ENCODE assay signal across 11 cellular contexts in the genomic region with DNA sequence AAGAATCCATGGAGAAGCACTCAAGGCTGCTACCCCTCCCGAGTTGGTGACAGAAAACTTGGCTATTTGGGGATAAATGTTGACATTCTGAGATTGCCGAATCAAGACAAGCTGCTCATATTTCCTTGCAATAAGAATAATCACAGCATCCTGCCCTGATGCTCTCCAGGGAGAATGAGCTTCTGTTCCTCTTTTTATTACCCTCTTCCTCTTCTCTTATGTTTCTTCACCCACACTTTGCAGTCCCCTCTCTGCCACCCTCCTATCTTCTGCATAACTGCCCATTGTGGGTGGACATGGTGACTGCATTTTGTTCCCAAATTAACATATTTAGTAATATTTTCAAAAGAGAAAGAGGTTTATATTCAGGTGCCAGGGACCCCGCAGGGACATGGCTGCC. TPM values are rescaled to one million over a fixed set of nuclear protein-coding genes. Genes with fewer than 3 reads are reported as not detected.
DNase-seq lines count a peak whose midpoint lies in the region; ATAC-seq and TF ChIP-seq lines count a peak whose summit lies in the region.
"Had no signal": no experiment of that assay in that cellular context is flagged by ENCODE, and none has a peak within 500 bp of the region (broad histone marks: within the 10 kb centered on the region; RNA-seq: fewer than 3 reads in every experiment).

No MANE protein-coding gene starts in this region.

- TF ChIP-seq CTCF in osteoblast (IDR thresholded peaks at IDR 0.05; ENCODE audit: extremely low read depth, low read depth, low read length) (no peak), brain microvascular endothelial cell (IDR thresholded peaks at IDR 0.05; ENCODE audit: low read depth, low read length, missing control alignments) (no peak)

- H3K36me3 ChIP-seq in osteoblast (ENCODE audit: insufficient read depth, low read length): no peaks in the 10 kb centered on the region
- H3K36me3 ChIP-seq in brain microvascular endothelial cell (replicated peaks): no peaks in the 10 kb centered on the region

- ATAC-seq in HG02759 (IDR thresholded peaks at IDR 0.05; ENCODE audit: unreplicated experiment): peak; percentile 59
- peak; percentile 96 for ATAC-seq in stimulated activated memory B cell treated with anti-CD40 and anti-IgM and Interleukin-4, amounts not matched to agents 10 μg/mL and 1 μg/mL and 100 μg/mL, for 72 hours

- no peaks in the 10 kb centered on the region for H3K9me3 Mint-ChIP-seq in stimulated activated memory B cell treated with anti-CD40 and anti-IgM and Interleukin-4, amounts not matched to agents 10 μg/mL and 1 μg/mL and 100 μg/mL, for 72 hours
- H3K9me3 Mint-ChIP-seq in activated CD4-positive, alpha-beta memory T cell treated with anti-CD3 and anti-CD28 coated beads, Interleukin-2, amount 10 ng/mL, durations not matched to agents 7 days and 5 days: no peaks in the 10 kb centered on the region
- H3K9me3 Mint-ChIP-seq: activated naive CD4-positive, alpha-beta T cell treated with anti-CD3 and anti-CD28 coated beads for 36 hours had no signal

- in situ Hi-C loops in KBM-7 (cut with MboI; ENCODE audit: low pct_unique_long_range_greater_than_20kb, low sequenced_read_pairs): no loop called here
- in situ Hi-C loops in brain microvascular endothelial cell (cut with HindIII; ENCODE audit: low pct_ligation_motif_present, low sequenced_read_pairs): no loop called here

- peak overlapping the region; percentile 94 for H3K27ac Mint-ChIP-seq in stimulated activated memory B cell treated with anti-CD40 and anti-IgM and Interleukin-4, amounts not matched to agents 10 μg/mL and 1 μg/mL and 100 μg/mL, for 72 hours
- H3K27ac Mint-ChIP-seq in activated CD4-positive, alpha-beta memory T cell treated with anti-CD3 and anti-CD28 coated beads, Interleukin-2, amount 10 ng/mL, durations not matched to agents 7 days and 5 days: no peak overlapping the region
- H3K27ac Mint-ChIP-seq: activated naive CD4-positive, alpha-beta T cell treated with anti-CD3 and anti-CD28 coated beads for 36 hours had no signal

- no peaks in the 10 kb centered on the region for H3K27me3 Mint-ChIP-seq in stimulated activated memory B cell treated with anti-CD40 and anti-IgM and Interleukin-4, amounts not matched to agents 10 μg/mL and 1 μg/mL and 100 μg/mL, for 72 hours
- H3K27me3 Mint-ChIP-seq in activated CD4-positive, alpha-beta memory T cell treated with anti-CD3 and anti-CD28 coated beads, Interleukin-2, amount 10 ng/mL, durations not matched to agents 7 days and 5 days: peaks cover 29% of the 10 kb centered on the region

- peaks cover 59% of the 10 kb centered on the region for H3K4me1 Mint-ChIP-seq in stimulated activated memory B cell treated with anti-CD40 and anti-IgM and Interleukin-4, amounts not matched to agents 10 μg/mL and 1 μg/mL and 100 μg/mL, for 72 hours
- H3K4me1 Mint-ChIP-seq in activated CD4-positive, alpha-beta memory T cell treated with anti-CD3 and anti-CD28 coated beads, Interleukin-2, amount 10 ng/mL, durations not matched to agents 7 days and 5 days: no peaks in the 10 kb centered on the region

- H3K27ac ChIP-seq in osteoblast (ENCODE audit: low read depth, low read length): no peak overlapping the region
- H3K27ac ChIP-seq in brain microvascular endothelial cell: no peak overlapping the region
- H3K27ac ChIP-seq: 22Rv1 had no signal

- no peak overlapping the region for H3K4me2 ChIP-seq in osteoblast (ENCODE audit: insufficient read depth, low read length)

- peaks cover 3% of the 10 kb centered on the region for H3K27me3 ChIP-seq in osteoblast (ENCODE audit: insufficient read depth, low read length)
- no peaks in the 10 kb centered on the region for H3K27me3 ChIP-seq in brain microvascular endothelial cell (replicated peaks)

- H3K9me3 ChIP-seq in osteoblast (ENCODE audit: low read depth, low read length): no peaks in the 10 kb centered on the region

- POLR2A ChIA-PET in activated CD4-positive, alpha-beta memory T cell treated with anti-CD3 and anti-CD28 coated beads, Interleukin-2, amount 10 ng/mL, durations not matched to agents 7 days and 5 days (lab: Charles Lee): no interaction called here

- DNase-seq in NCI-H2171 treated with DMSO at 0.1 percent for 48 hours (lab: John Stamatoyannopoulos, UW): peak; percentile 74
- no peak for DNase-seq in NCI-H2171 (lab: John Stamatoyannopoulos, UW)
- peak; percentile 55 for DNase-seq in KBM-7
- no peak for DNase-seq in activated CD4-positive, alpha-beta memory T cell treated with anti-CD3 and anti-CD28 coated beads, Interleukin-2, amount 10 ng/mL, durations not matched to agents 7 days and 5 days
- DNase-seq in osteoblast (ENCODE audit: insufficient read length, low spot score, missing footprints): no peak
- no peak for DNase-seq in brain microvascular endothelial cell
- DNase-seq: activated naive CD4-positive, alpha-beta T cell treated with anti-CD3 and anti-CD28 coated beads for 36 hours; NCI-H82 had no signal

- no peak overlapping the region for H3K4me3 ChIP-seq in osteoblast (ENCODE audit: insufficient read depth, low read length)
- H3K4me3 ChIP-seq in brain microvascular endothelial cell (ENCODE audit: low read depth, low read length): no peak overlapping the region

- H2AFZ ChIP-seq in osteoblast (ENCODE audit: low read length): no peak overlapping the region

- no peaks in the 10 kb centered on the region for H3K36me3 Mint-ChIP-seq in stimulated activated memory B cell treated with anti-CD40 and anti-IgM and Interleukin-4, amounts not matched to agents 10 μg/mL and 1 μg/mL and 100 μg/mL, for 72 hours
- no peaks in the 10 kb centered on the region for H3K36me3 Mint-ChIP-seq in activated CD4-positive, alpha-beta memory T cell treated with anti-CD3 and anti-CD28 coated beads, Interleukin-2, amount 10 ng/mL, durations not matched to agents 7 days and 5 days (ENCODE audit: low read depth)

- CTCF ChIA-PET in activated CD4-positive, alpha-beta memory T cell treated with anti-CD3 and anti-CD28 coated beads, Interleukin-2, amount 10 ng/mL, durations not matched to agents 7 days and 5 days (lab: Charles Lee): no interaction called here

- no peaks in the 10 kb centered on the region for H3K79me2 ChIP-seq in osteoblast (ENCODE audit: insufficient read depth, low read length)

- peak overlapping the region; percentile 69 for H3K4me3 Mint-ChIP-seq in stimulated activated memory B cell treated with anti-CD40 and anti-IgM and Interleukin-4, amounts not matched to agents 10 μg/mL and 1 μg/mL and 100 μg/mL, for 72 hours
- no peak overlapping the region for H3K4me3 Mint-ChIP-seq in activated CD4-positive, alpha-beta memory T cell treated with anti-CD3 and anti-CD28 coated beads, Interleukin-2, amount 10 ng/mL, durations not matched to agents 7 days and 5 days
- H3K4me3 Mint-ChIP-seq: activated naive CD4-positive, alpha-beta T cell treated with anti-CD3 and anti-CD28 coated beads for 36 hours had no signal

- H4K20me1 ChIP-seq in osteoblast (ENCODE audit: insufficient read depth, low read length): no peaks in the 10 kb centered on the region

- H3K4me1 ChIP-seq in osteoblast (ENCODE audit: insufficient read depth, low read length): no peaks in the 10 kb centered on the region

RNA-seq across cellular contexts. Expression of a gene that starts 11.9 kb away (rescaled TPM):
- total RNA-seq in activated CD4-positive, alpha-beta memory T cell treated with anti-CD3 and anti-CD28 coated beads, Interleukin-2, amount 10 ng/mL, durations not matched to agents 7 days and 5 days: not detected
- total RNA-seq in osteoblast: not detected in 2 replicates
- total RNA-seq: activated naive CD4-positive, alpha-beta T cell treated with anti-CD3 and anti-CD28 coated beads for 36 hours had no signal

RNA-seq across cellular contexts. Expression of a gene that starts 50.4 kb away (rescaled TPM):
- total RNA-seq in activated CD4-positive, alpha-beta memory T cell treated with anti-CD3 and anti-CD28 coated beads, Interleukin-2, amount 10 ng/mL, durations not matched to agents 7 days and 5 days: 10 to 100 TPM; 32.2 to 38.6 TPM
- total RNA-seq in osteoblast: 8.3 and 12.4 TPM in 2 replicates

RNA-seq across cellular contexts. Expression of a gene that starts 50.7 kb away (rescaled TPM):
- total RNA-seq in activated CD4-positive, alpha-beta memory T cell treated with anti-CD3 and anti-CD28 coated beads, Interleukin-2, amount 10 ng/mL, durations not matched to agents 7 days and 5 days: 10 to 100 TPM; 36.0 to 36.5 TPM
- 22.4 and 25.3 TPM in 2 replicates for total RNA-seq in osteoblast

Comparison
In these comparisons a context has a peak if more than half of its experiments do, and no peak if none do; other contexts are left out.
1. DNase-seq: peak in NCI-H2171 treated with DMSO at 0.1 percent for 48 hours (single experiment) and KBM-7 (single experiment); none in NCI-H2171 (single experiment), activated CD4-positive, alpha-beta memory T cell treated with anti-CD3 and anti-CD28 coated beads, Interleukin-2, amount 10 ng/mL, durations not matched to agents 7 days and 5 days (single experiment), osteoblast (single experiment) and brain microvascular endothelial cell (single experiment).